Comparison of ENCODE assay signal across 9 cellular contexts in genomic region chr17:29726721-29727252, GRCh38.
DNase-seq lines count a peak whose midpoint lies in the region; ATAC-seq and TF ChIP-seq lines count a peak whose summit lies in the region.
"Had no signal": no experiment of that assay in that cellular context is flagged by ENCODE, and none has a peak within 500 bp of the region (broad histone marks: within the 10 kb centered on the region; RNA-seq: fewer than 3 reads in every experiment).

No MANE protein-coding gene starts in this region.

- H3K27ac ChIP-seq in SK-N-SH (ENCODE audit: low read depth in 2 of 2, low read length in 1 of 2) (peak overlapping the region; percentile 76 to 100), substantia nigra (ENCODE audit: low read depth, low read length, poor library complexity, severe bottlenecking) (peak overlapping the region; percentile 58)
- H3K27ac ChIP-seq: SK-N-MC had no signal

- peak overlapping the region; percentile 66 for H3K27ac Mint-ChIP-seq in activated T-cell treated with anti-CD3 and anti-CD28 coated beads, Interleukin-2, amount 50 U/mL, for 72 hours
- H3K27ac Mint-ChIP-seq in Calu3 (ENCODE audit: unreplicated experiment): no peak overlapping the region

- peak overlapping the region; percentile 56 for H3K4me2 ChIP-seq in SK-N-SH

- no peaks in the 10 kb centered on the region for H4K20me1 ChIP-seq in SK-N-SH (ENCODE audit: insufficient read depth)

- H3F3A ChIP-seq in SK-N-SH (replicated peaks; ENCODE audit: insufficient read depth): peaks cover 21% of the 10 kb centered on the region

- CTCF ChIA-PET in SK-N-SH (lab: Yijun Ruan, JAX): interaction anchor here (0.9 to 1.8 kb wide), 6 partner anchors 8 to 205 kb away, joined by 3 to 5 read pairs (median 4); no protein-coding TSS in a partner anchor
- CTCF ChIA-PET in Calu3 (lab: Charles Lee): no interaction called here

- H2AFZ ChIP-seq in SK-N-SH (ENCODE audit: low read depth): peak overlapping the region; percentile 78; the same call in 1 of the 2 replicates

- H3K4me1 Mint-ChIP-seq in activated T-cell treated with anti-CD3 and anti-CD28 coated beads, Interleukin-2, amount 50 U/mL, for 72 hours (ENCODE audit: low read depth): peaks cover 72% of the 10 kb centered on the region
- peaks cover 19% of the 10 kb centered on the region for H3K4me1 Mint-ChIP-seq in Calu3 (ENCODE audit: low read depth, unreplicated experiment)

- H3K4me1 ChIP-seq in SK-N-SH (ENCODE audit: control insufficient read depth in 1 of 2, insufficient read depth in 2 of 2, low read depth in 1 of 2, low read length in 1 of 2): peaks cover 34 to 46% of the 10 kb centered on the region in 2 experiments; a peak in 3 of 4 replicates

- H3K9me2 ChIP-seq in SK-N-SH: no peaks in the 10 kb centered on the region

- peaks cover 9 to 21% of the 10 kb centered on the region in 2 donors for H3K36me3 Mint-ChIP-seq in activated T-cell treated with anti-CD3 and anti-CD28 coated beads, Interleukin-2, amount 50 U/mL, for 72 hours (ENCODE audit: insufficient read depth in 2 of 2)
- no peaks in the 10 kb centered on the region for H3K36me3 Mint-ChIP-seq in Calu3 (ENCODE audit: insufficient read depth, unreplicated experiment)

- peak overlapping the region; percentile 51 to 70 for H3K4me3 Mint-ChIP-seq in activated T-cell treated with anti-CD3 and anti-CD28 coated beads, Interleukin-2, amount 50 U/mL, for 72 hours
- H3K4me3 Mint-ChIP-seq in Calu3 (ENCODE audit: low read depth, unreplicated experiment): no peak overlapping the region

- TF ChIP-seq CTCF in SK-N-SH (IDR thresholded peaks at IDR 0.05) (no peak), Calu3 (IDR thresholded peaks at IDR 0.05; ENCODE audit: unreplicated experiment) (no peak)

- ATAC-seq in activated T-cell treated with anti-CD3 and anti-CD28 coated beads, Interleukin-2, amount 50 U/mL, for 72 hours (replicated peaks in 1 of 2): peak in 1 of 2 donors; percentile 17
- ATAC-seq in GM21737 (IDR thresholded peaks at IDR 0.05; ENCODE audit: unreplicated experiment) (no peak), HG03095 (IDR thresholded peaks at IDR 0.05; ENCODE audit: unreplicated experiment) (no peak)

- H3K9ac ChIP-seq in SK-N-SH: peak overlapping the region; percentile 23; the same call in 1 of the 2 replicates

- H3K4me3 ChIP-seq in SK-N-SH (ENCODE audit: low read depth in 2 of 2, low read length in 1 of 2): no peak overlapping the region
- H3K4me3 ChIP-seq: SK-N-MC had no signal

- DNase-seq in activated T-cell treated with anti-CD3 and anti-CD28 coated beads, Interleukin-2, amount 50 U/mL, for 72 hours: no peak
- DNase-seq in activated T-cell treated with anti-CD3 and anti-CD28 coated beads for 4 hours: no peak
- DNase-seq in SK-N-SH: peak; percentile 63
- DNase-seq in foreskin melanocyte: peak; percentile 64
- no peak for DNase-seq in substantia nigra (lab: John Stamatoyannopoulos, UW)
- DNase-seq in Calu3: no peak

- no peaks in the 10 kb centered on the region for H3K27me3 ChIP-seq in SK-N-SH (ENCODE audit: insufficient read depth)

- 5% methylated on average over 2 of the region's 2 CpGs for WGBS in SK-N-SH (ENCODE audit: low lambda C conversion rate)

- intact Hi-C loops in Calu3 (cut with micrococcal nuclease; ENCODE audit: unreplicated experiment): no loop called here

- no TSS peak for BruUV-seq in Calu3 (replicated peaks; lab: Mats Ljungman, UMichigan)

- POLR2A ChIA-PET in SK-N-SH (lab: Yijun Ruan, JAX): no interaction called here

- 0 out of 2 replicates have a peak, but pooled peaks have one; percentile 5 for TF ChIP-seq RAD21 in SK-N-SH (IDR thresholded peaks at IDR 0.05; ENCODE audit: low read length)

- TF ChIP-seq EP300 in SK-N-SH (IDR thresholded peaks at IDR 0.05; ENCODE audit: borderline replicate concordance in 1 of 2, low read depth in 1 of 2, low read length in 1 of 2): peak; percentile 59 to 97; a peak in 3 of 4 replicates

- H3K36me3 ChIP-seq in SK-N-SH (replicated peaks in 1 of 2; ENCODE audit: control insufficient read depth in 1 of 2, insufficient read depth in 2 of 2, low read length in 1 of 2): peaks cover 0 to 10% of the 10 kb centered on the region in 2 experiments

- H3K27me3 Mint-ChIP-seq in activated T-cell treated with anti-CD3 and anti-CD28 coated beads, Interleukin-2, amount 50 U/mL, for 72 hours (ENCODE audit: low read depth): no peaks in the 10 kb centered on the region
- H3K27me3 Mint-ChIP-seq in Calu3 (ENCODE audit: unreplicated experiment): no peaks in the 10 kb centered on the region

- no peaks in the 10 kb centered on the region for H3K9me3 ChIP-seq in SK-N-SH

- peaks cover 4 to 11% of the 10 kb centered on the region in 2 donors for H3K9me3 Mint-ChIP-seq in activated T-cell treated with anti-CD3 and anti-CD28 coated beads, Interleukin-2, amount 50 U/mL, for 72 hours
- H3K9me3 Mint-ChIP-seq in Calu3 (ENCODE audit: low read depth, unreplicated experiment): peaks cover 10% of the 10 kb centered on the region

- H3K79me2 ChIP-seq in SK-N-SH (ENCODE audit: insufficient read depth): peaks cover 17% of the 10 kb centered on the region; the same call in 1 of the 2 replicates

TF ChIP-seq in SK-N-SH, 30 proteins besides CTCF, POLR2A, EP300 and RAD21 (continues in another document):
- peak; percentile 81 for TF ChIP-seq TCF12 (IDR thresholded peaks at IDR 0.05)
- TF ChIP-seq ELF1 (IDR thresholded peaks at IDR 0.05): no peak
- TF ChIP-seq FOXJ3 (CRISPR knock-in tag; IDR thresholded peaks at IDR 0.05): peak; percentile 79; the same call in 1 of the 2 replicates
- TF ChIP-seq MAX (IDR thresholded peaks at IDR 0.05; ENCODE audit: low read depth): no peak
- TF ChIP-seq CHD2 (IDR thresholded peaks at IDR 0.05; ENCODE audit: low read length, partially characterized antibody): peak; percentile 45
- peak; percentile 44 for TF ChIP-seq GABPA (IDR thresholded peaks at IDR 0.05; ENCODE audit: low read depth)
- no peak for TF ChIP-seq NRF1 (IDR thresholded peaks at IDR 0.05; ENCODE audit: low read depth, low read length)
- peak; percentile 50 for TF ChIP-seq JUND (IDR thresholded peaks at IDR 0.05)
- no peak for TF ChIP-seq REST (IDR thresholded peaks at IDR 0.05; ENCODE audit: low read depth, low read length)
- TF ChIP-seq RCOR1 (IDR thresholded peaks at IDR 0.05; ENCODE audit: low read length): peak; percentile 95
- no peak for TF ChIP-seq USF1 (IDR thresholded peaks at IDR 0.05; ENCODE audit: borderline replicate concordance, low read depth)
- no peak for TF ChIP-seq ZBTB33 (IDR thresholded peaks at IDR 0.05; ENCODE audit: borderline replicate concordance, low read depth)
- TF ChIP-seq TEAD4 (IDR thresholded peaks at IDR 0.05; ENCODE audit: borderline replicate concordance, insufficient read depth): peak; percentile 68; the same call in 1 of the 2 replicates
- 0 out of 2 replicates have a peak, but pooled peaks have one; percentile 19 for TF ChIP-seq FOXM1 (IDR thresholded peaks at IDR 0.05; ENCODE audit: low read depth)
- no peak for TF ChIP-seq TAF1 (IDR thresholded peaks at IDR 0.05; ENCODE audit: borderline replicate concordance, low read depth, low read length)

Comparison
In these comparisons a context has a peak if more than half of its experiments do, and no peak if none do; other contexts are left out.
1. DNase-seq: peak in SK-N-SH (single experiment) and foreskin melanocyte (single experiment); none in activated T-cell treated with anti-CD3 and anti-CD28 coated beads, Interleukin-2, amount 50 U/mL, for 72 hours (0 of 2), activated T-cell treated with anti-CD3 and anti-CD28 coated beads for 4 hours (single experiment), substantia nigra (0 of 49) and Calu3 (single experiment).